13 cellular contexts compared by ENCODE assay signal in the genomic region with DNA sequence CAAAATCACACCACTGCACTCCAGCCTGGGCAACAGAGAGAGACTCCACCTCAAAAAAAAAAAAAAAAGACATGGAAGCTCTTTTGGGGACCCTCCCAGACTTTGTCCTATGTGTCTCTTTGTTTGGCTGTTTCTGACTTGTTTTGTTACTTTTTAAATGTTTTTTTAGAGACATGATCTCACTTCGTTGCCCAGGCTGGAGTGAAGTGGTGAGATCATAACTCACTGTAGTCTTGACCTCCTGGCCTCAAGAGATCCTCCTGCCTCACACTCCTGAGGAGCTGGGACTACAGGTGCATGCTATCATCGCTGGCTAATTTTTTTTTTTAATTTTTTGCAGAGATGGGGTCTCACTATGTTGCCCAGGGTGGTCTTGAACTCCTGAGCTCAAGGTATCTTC.
"Had no signal": no experiment of that assay in that cellular context is flagged by ENCODE, and none has a peak within 500 bp of the region (broad histone marks: within the 10 kb centered on the region; RNA-seq: fewer than 3 reads in every experiment).

No MANE protein-coding gene starts in this region.

- ATAC-seq: effector memory CD8-positive, alpha-beta T cell; esophagus mucosa; foreskin keratinocyte; gastrocnemius medialis; gastroesophageal sphincter; heart left ventricle; heart right ventricle had no signal

- H3K9me3 ChIP-seq: colonic mucosa, esophagus muscularis mucosa, esophagus squamous epithelium, gastrocnemius medialis, gastroesophageal sphincter, heart left ventricle, heart right ventricle had no signal

- H3K4me1 ChIP-seq: colonic mucosa, foreskin keratinocyte had no signal

- H3K4me3 ChIP-seq: colonic mucosa, coronary artery, dorsolateral prefrontal cortex, esophagus muscularis mucosa, esophagus squamous epithelium, gastrocnemius medialis, gastroesophageal sphincter, heart left ventricle, heart right ventricle had no signal

- H3K27ac ChIP-seq: colonic mucosa, coronary artery, dorsolateral prefrontal cortex, epithelial cell of prostate, esophagus muscularis mucosa, esophagus squamous epithelium, foreskin keratinocyte, gastrocnemius medialis, gastroesophageal sphincter, heart left ventricle, heart right ventricle had no signal

- H3K36me3 ChIP-seq: colonic mucosa, esophagus muscularis mucosa, esophagus squamous epithelium, gastrocnemius medialis, gastroesophageal sphincter, heart left ventricle, heart right ventricle had no signal
